ENCODE assay signal across 7 cellular contexts in the genomic region with DNA sequence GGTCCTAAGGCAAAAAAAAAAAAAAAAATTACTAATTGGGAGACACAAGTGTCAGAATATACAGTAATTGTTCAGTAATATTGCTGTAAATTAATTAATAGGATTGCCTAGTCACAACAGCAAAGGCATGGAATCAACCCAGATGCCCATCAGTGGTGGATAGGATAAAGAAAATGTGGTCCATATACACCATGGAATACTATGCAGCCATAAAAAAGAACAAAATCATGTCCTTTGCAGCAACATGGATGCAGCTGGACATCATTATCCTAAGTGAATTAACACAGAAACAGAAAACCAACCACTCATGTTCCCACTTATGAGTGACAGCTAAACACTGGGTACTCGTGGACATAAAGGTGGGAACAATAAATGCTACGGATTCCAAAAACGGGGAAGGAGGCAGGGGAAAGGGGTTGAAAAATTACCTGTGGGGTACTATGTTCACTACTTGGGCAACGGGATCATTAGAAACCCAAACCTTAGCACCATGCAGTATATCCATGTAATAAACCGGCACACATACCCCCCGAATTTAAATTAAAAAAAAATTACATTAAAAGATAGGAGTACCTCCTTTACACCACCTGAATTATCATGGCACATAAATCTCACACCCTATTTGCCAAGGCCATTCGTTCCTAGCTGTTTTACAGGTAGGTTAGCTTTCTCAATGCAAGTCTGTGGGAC. TPM values are rescaled to one million over a fixed set of nuclear protein-coding genes. Genes with fewer than 3 reads are reported as not detected.
DNase-seq lines count a peak whose midpoint lies in the region; ATAC-seq and TF ChIP-seq lines count a peak whose summit lies in the region.

No MANE protein-coding gene starts in this region.

- peak overlapping the region; percentile 95 for H3K4me3 Mint-ChIP-seq in activated CD4-positive, alpha-beta memory T cell treated with anti-CD3 and anti-CD28 coated beads for 36 hours
- H3K4me3 Mint-ChIP-seq in stimulated activated naive CD8-positive, alpha-beta T cell treated with anti-CD3 and anti-CD28 coated beads, Interleukin-15, amount 100 ng/mL, for 72 hours: peak overlapping the region; percentile 84 to 94

- H3K36me3 Mint-ChIP-seq in activated CD4-positive, alpha-beta memory T cell treated with anti-CD3 and anti-CD28 coated beads for 36 hours: no peaks in the 10 kb centered on the region

- CTCF ChIA-PET in HCT116 (lab: Charles Lee): interaction anchor here (0.7 to 2.8 kb wide), 11 partner anchors 10 to 451 kb away, joined by 3 to 9 read pairs (median 4); no protein-coding TSS in a partner anchor
- CTCF ChIA-PET in activated CD4-positive, alpha-beta memory T cell treated with anti-CD3 and anti-CD28 coated beads for 36 hours (lab: Charles Lee): interaction anchor here (1.0 to 2.8 kb wide), 8 partner anchors 9 to 439 kb away, joined by 3 to 18 read pairs (median 9); no protein-coding TSS in a partner anchor

- peak overlapping the region; percentile 91 for H3K4me2 ChIP-seq in HCT116 (ENCODE audit: low read length)

- no peaks in the 10 kb centered on the region for H3K9me2 ChIP-seq in HCT116 (ENCODE audit: insufficient read depth)

- no peaks in the 10 kb centered on the region for H3K27me3 ChIP-seq in HCT116 (ENCODE audit: insufficient read depth, low read length)

- TF ChIP-seq RAD21 in HCT116 (IDR thresholded peaks at IDR 0.05; ENCODE audit: low read depth): no peak

- H3K27ac Mint-ChIP-seq in activated CD4-positive, alpha-beta memory T cell treated with anti-CD3 and anti-CD28 coated beads for 36 hours: peak overlapping the region; percentile 99
- H3K27ac Mint-ChIP-seq in stimulated activated naive CD8-positive, alpha-beta T cell treated with anti-CD3 and anti-CD28 coated beads, Interleukin-15, amount 100 ng/mL, for 72 hours: peak overlapping the region; percentile 100

- no peaks in the 10 kb centered on the region for H3K9me3 ChIP-seq in HCT116 (ENCODE audit: control insufficient read depth in 1 of 2, insufficient read depth in 1 of 2, low read depth in 1 of 2, low read length in 2 of 2)

- H3K79me2 ChIP-seq in HCT116 (ENCODE audit: insufficient read depth, low read length): peaks cover 41% of the 10 kb centered on the region

- H3K9me3 Mint-ChIP-seq in activated CD4-positive, alpha-beta memory T cell treated with anti-CD3 and anti-CD28 coated beads for 36 hours: no peaks in the 10 kb centered on the region
- no peaks in the 10 kb centered on the region for H3K9me3 Mint-ChIP-seq in stimulated activated naive CD8-positive, alpha-beta T cell treated with anti-CD3 and anti-CD28 coated beads, Interleukin-15, amount 100 ng/mL, for 72 hours

- H3K4me1 Mint-ChIP-seq in activated CD4-positive, alpha-beta memory T cell treated with anti-CD3 and anti-CD28 coated beads for 36 hours (ENCODE audit: low read depth): peaks cover 48% of the 10 kb centered on the region
- H3K4me1 Mint-ChIP-seq in stimulated activated naive CD8-positive, alpha-beta T cell treated with anti-CD3 and anti-CD28 coated beads, Interleukin-15, amount 100 ng/mL, for 72 hours: peaks cover 48% of the 10 kb centered on the region

- peaks cover 0 to 4% of the 10 kb centered on the region in 2 experiments; a peak in 2 of 4 replicates for H3K36me3 ChIP-seq in HCT116 (ENCODE audit: control insufficient read depth in 1 of 2, insufficient read depth in 2 of 2, low read length in 2 of 2)

- H3K9ac ChIP-seq in HCT116 (ENCODE audit: low read length): peak overlapping the region; percentile 87; the same call in 1 of the 2 replicates

- no peak for DNase-seq in HCT116 (ENCODE audit: low read depth, low spot score)
- DNase-seq in activated CD4-positive, alpha-beta memory T cell treated with anti-CD3 and anti-CD28 coated beads for 36 hours: no peak
- DNase-seq in stimulated activated naive CD8-positive, alpha-beta T cell treated with anti-CD3 and anti-CD28 coated beads, Interleukin-15, amount 100 ng/mL, for 72 hours: no peak

- RAD21 ChIA-PET in HCT116 (lab: Charles Lee; ENCODE audit: low non-redundant PET in 1 of 2, low total read pairs in 2 of 2, uncharacterized antibody in 2 of 2, unreplicated experiment in 2 of 2): no interaction called here

- H3K4me1 ChIP-seq in HCT116 (ENCODE audit: control insufficient read depth in 1 of 2, insufficient read depth in 2 of 2, low read length in 2 of 2): peaks cover 7 to 18% of the 10 kb centered on the region in 2 experiments; a peak in 3 of 4 replicates

- peak; percentile 20 for ATAC-seq in HCT116
- ATAC-seq in stimulated activated naive CD8-positive, alpha-beta T cell treated with anti-CD3 and anti-CD28 coated beads, Interleukin-15, amount 100 ng/mL, for 72 hours: no peak
- no peak for ATAC-seq in GM18520 (IDR thresholded peaks at IDR 0.05; ENCODE audit: unreplicated experiment)
- no peak for ATAC-seq in GM19397 (IDR thresholded peaks at IDR 0.05; ENCODE audit: unreplicated experiment)
- no peak for ATAC-seq in GM19467 (IDR thresholded peaks at IDR 0.05; ENCODE audit: unreplicated experiment)

- H2AFZ ChIP-seq in HCT116 (ENCODE audit: low read depth, low read length, poor library complexity, severe bottlenecking): peak overlapping the region; percentile 94

- no peaks in the 10 kb centered on the region for H4K20me1 ChIP-seq in HCT116 (ENCODE audit: insufficient read depth)

- BruUV-seq in HCT116 (replicated peaks; lab: Mats Ljungman, UMichigan): no TSS peak

- TF ChIP-seq POLR2A in HCT116 (IDR thresholded peaks at IDR 0.05; ENCODE audit: borderline replicate concordance, extremely low read depth, insufficient read depth, insufficient read length): no peak

- peak overlapping the region; percentile 91; the same call in 1 of the 2 replicates for H3K27ac ChIP-seq in HCT116 (ENCODE audit: low read depth, low read length)

- peaks cover 2% of the 10 kb centered on the region for H3K27me3 Mint-ChIP-seq in activated CD4-positive, alpha-beta memory T cell treated with anti-CD3 and anti-CD28 coated beads for 36 hours
- H3K27me3 Mint-ChIP-seq in stimulated activated naive CD8-positive, alpha-beta T cell treated with anti-CD3 and anti-CD28 coated beads, Interleukin-15, amount 100 ng/mL, for 72 hours: no peaks in the 10 kb centered on the region

- intact Hi-C loops in HCT116 (cut with micrococcal nuclease): no loop called here
- intact Hi-C loops in activated CD4-positive, alpha-beta memory T cell treated with anti-CD3 and anti-CD28 coated beads for 36 hours (cut with micrococcal nuclease): loop anchor here (5.0 to 10.0 kb wide), 2 partner anchors 80 to 612 kb away; a partner anchor contains a TSS

- POLR2A ChIA-PET in HCT116 (lab: Charles Lee): no interaction called here
- POLR2A ChIA-PET in activated CD4-positive, alpha-beta memory T cell treated with anti-CD3 and anti-CD28 coated beads for 36 hours (lab: Charles Lee): no interaction called here

- no peak for TF ChIP-seq CTCF in HCT116 (IDR thresholded peaks at IDR 0.05 in 2 of 3, conservative IDR thresholded peaks at IDR 0.05 in 1 of 3; ENCODE audit: borderline replicate concordance in 1 of 3, insufficient read depth in 1 of 3, low read depth in 2 of 3, low read length in 2 of 3)

- peak overlapping the region; percentile 86 to 90 for H3K4me3 ChIP-seq in HCT116 (replicated peaks in 1 of 2; ENCODE audit: low read depth in 1 of 2, low read length in 2 of 2)
- H3K4me3 ChIP-seq in iPS-11a (ENCODE audit: low read depth, low read length): peak overlapping the region; percentile 98

TF ChIP-seq in HCT116, 20 proteins besides CTCF, POLR2A, EP300 and RAD21:
- TF ChIP-seq, protein P1, sequence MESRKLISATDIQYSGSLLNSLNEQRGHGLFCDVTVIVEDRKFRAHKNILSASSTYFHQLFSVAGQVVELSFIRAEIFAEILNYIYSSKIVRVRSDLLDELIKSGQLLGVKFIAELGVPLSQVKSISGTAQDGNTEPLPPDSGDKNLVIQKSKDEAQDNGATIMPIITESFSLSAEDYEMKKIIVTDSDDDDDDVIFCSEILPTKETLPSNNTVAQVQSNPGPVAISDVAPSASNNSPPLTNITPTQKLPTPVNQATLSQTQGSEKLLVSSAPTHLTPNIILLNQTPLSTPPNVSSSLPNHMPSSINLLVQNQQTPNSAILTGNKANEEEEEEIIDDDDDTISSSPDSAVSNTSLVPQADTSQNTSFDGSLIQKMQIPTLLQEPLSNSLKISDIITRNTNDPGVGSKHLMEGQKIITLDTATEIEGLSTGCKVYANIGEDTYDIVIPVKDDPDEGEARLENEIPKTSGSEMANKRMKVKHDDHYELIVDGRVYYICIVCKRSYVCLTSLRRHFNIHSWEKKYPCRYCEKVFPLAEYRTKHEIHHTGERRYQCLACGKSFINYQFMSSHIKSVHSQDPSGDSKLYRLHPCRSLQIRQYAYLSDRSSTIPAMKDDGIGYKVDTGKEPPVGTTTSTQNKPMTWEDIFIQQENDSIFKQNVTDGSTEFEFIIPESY (IDR thresholded peaks at IDR 0.05; ENCODE audit: extremely low read depth, insufficient replicate concordance, low read length): no peak

RNA-seq across cellular contexts. Expression of a gene that starts 0.7 kb away (rescaled TPM):
- total RNA-seq in HCT116 (2021; ENCODE audit: unreplicated experiment): 71.5 TPM
- polyA plus RNA-seq in HCT116 (2012): 18.5 and 39.9 TPM in 2 replicates
- 10 to 100 TPM; 38.4 to 40.3 TPM for total RNA-seq in activated CD4-positive, alpha-beta memory T cell treated with anti-CD3 and anti-CD28 coated beads for 36 hours

RNA-seq across cellular contexts. Expression of a gene that starts 33.4 kb away (rescaled TPM):
- 267 TPM for total RNA-seq in HCT116 (2021; ENCODE audit: unreplicated experiment)
- polyA plus RNA-seq in HCT116 (2012): 18.9 and 34.6 TPM in 2 replicates
- under 1 TPM; 0.57 to 0.92 TPM for total RNA-seq in activated CD4-positive, alpha-beta memory T cell treated with anti-CD3 and anti-CD28 coated beads for 36 hours

Comparison
In these comparisons a context has a peak if more than half of its experiments do, and no peak if none do; other contexts are left out.
1. RNA of a gene that starts 33.4 kb away (total RNA-seq): 267 TPM in HCT116 (single experiment); 0.57 to 0.92 TPM in activated CD4-positive, alpha-beta memory T cell treated with anti-CD3 and anti-CD28 coated beads for 36 hours; every median in the first group is over 100 times any median in the second.